In the genomic region with DNA sequence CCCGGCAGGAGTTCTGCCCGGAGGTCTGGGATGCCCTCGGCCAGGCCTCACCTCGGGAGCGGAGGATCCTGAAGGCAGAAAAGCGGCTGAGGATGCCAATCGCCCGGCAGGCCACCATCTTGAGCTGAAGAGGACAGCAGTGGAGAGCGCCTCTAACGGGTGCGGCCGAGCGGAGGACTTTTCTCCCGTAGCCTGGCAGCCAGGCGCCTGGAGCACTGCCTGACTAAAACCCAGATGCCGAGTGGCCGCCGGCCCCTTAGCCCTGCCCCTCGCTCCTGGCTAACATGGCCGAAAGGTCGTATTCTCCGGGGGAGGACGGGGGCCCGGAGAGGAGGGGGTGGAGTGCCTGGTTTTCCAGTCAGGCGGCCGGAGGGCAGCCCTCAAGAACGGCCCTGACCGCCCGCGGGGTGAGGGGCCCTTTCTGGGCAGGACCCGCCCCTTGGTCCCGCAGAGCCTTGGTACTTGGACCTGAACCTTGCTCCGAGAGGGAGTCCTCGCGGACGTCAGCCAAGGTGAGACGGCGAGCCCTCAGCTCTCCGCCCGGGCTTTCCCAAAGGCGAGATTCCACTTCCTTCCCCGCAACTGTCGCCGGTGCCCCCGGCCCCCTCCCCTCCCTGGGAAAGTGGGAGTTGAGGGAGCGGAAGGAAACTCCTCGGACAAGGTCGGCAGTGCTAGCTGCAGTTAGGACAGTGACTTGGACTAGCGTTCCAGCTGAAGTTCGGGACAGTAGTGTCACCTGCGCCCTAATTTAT, we compare ENCODE assay signal across 1 cellular context.
A peak's percentile ranks its signal among the peaks of the same experiment; 100 is the strongest.
TF ChIP-seq lines count a peak whose summit lies in the region.

A gene (minus strand): TSS at position 154 of the 752 bp plus-strand sequence. CDS start 36 bp downstream, at position 118.
A gene (plus strand): TSS at position 461 of the 752 bp plus-strand sequence. CDS start 9,316 bp downstream, outside the sequence.

TF ChIP-seq in IMR-90, 13 proteins besides CTCF, POLR2A, EP300 and RAD21 (continued from another document):
- TF ChIP-seq, protein P1, sequence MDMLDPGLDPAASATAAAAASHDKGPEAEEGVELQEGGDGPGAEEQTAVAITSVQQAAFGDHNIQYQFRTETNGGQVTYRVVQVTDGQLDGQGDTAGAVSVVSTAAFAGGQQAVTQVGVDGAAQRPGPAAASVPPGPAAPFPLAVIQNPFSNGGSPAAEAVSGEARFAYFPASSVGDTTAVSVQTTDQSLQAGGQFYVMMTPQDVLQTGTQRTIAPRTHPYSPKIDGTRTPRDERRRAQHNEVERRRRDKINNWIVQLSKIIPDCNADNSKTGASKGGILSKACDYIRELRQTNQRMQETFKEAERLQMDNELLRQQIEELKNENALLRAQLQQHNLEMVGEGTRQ (IDR thresholded peaks at IDR 0.05; ENCODE audit: low read depth, low read length) = no peak
- TF ChIP-seq MXI1 (IDR thresholded peaks at IDR 0.05; ENCODE audit: borderline replicate concordance, low read depth, low read length) = peak; percentile 72; the same call in 1 of the 2 replicates
